ENCODE assay signal across 8 cellular contexts in the genomic region with DNA sequence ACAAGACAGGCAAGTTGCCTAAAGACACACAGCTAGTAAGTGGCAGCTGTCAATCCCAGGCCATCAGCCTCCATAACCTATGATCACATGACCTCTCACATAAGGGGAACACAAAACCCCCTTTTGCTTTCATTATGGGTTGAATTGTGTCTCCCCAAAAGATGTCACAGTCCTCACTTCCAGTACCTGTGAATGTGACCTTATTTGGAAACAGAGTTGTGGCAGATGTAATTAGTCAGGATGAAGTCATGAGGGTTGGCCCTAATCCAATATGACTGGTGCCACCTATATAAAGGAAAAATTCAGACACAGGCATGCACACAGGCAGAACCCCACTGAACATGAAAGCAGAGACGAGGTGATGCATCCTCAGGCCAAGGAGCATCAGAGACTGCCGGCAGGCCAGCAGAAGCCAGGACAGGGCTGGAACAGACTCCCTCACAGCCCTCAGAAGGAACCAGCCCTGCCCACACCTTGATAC. TPM values are rescaled to one million over a fixed set of nuclear protein-coding genes. Genes with fewer than 3 reads are reported as not detected.
DNase-seq lines count a peak whose midpoint lies in the region; ATAC-seq and TF ChIP-seq lines count a peak whose summit lies in the region.

No MANE protein-coding gene starts in this region.

- no peaks in the 10 kb centered on the region for H3K79me2 ChIP-seq in neural progenitor cell (ENCODE audit: low read depth)

- H3K4me2 ChIP-seq in neural progenitor cell = no peak overlapping the region

- no peaks in the 10 kb centered on the region for H3K27me3 Mint-ChIP-seq in CD8-positive, alpha-beta T cell (ENCODE audit: low read depth)
- no peaks in the 10 kb centered on the region for H3K27me3 Mint-ChIP-seq in T-helper 2 cell treated with Interferon-gamma antibody and Interleukin-4, amounts not matched to agents 5 μg/mL and 100 μg/mL, for 36 hours (ENCODE audit: low read depth)
- H3K27me3 Mint-ChIP-seq in endodermal cell (ENCODE audit: insufficient read depth) = no peaks in the 10 kb centered on the region
- no peaks in the 10 kb centered on the region for H3K27me3 Mint-ChIP-seq in stimulated activated naive B cell treated with anti-CD40 and anti-IgM and Interleukin-4, amounts not matched to agents 10 μg/mL and 1 μg/mL and 100 μg/mL, for 72 hours
- peaks cover 8% of the 10 kb centered on the region for H3K27me3 Mint-ChIP-seq in neural progenitor cell (ENCODE audit: insufficient read depth, low read depth)

- DNase-seq in CD8-positive, alpha-beta T cell = peak in 1 of 7 experiments; percentile 36
- DNase-seq in HS-27A (ENCODE audit: low read depth) (peak; percentile 74), endodermal cell (peak; percentile 21), neural progenitor cell (ENCODE audit: low spot score) (no peak)
- DNase-seq in T-helper 2 cell treated with Interferon-gamma antibody and Interleukin-4, amounts not matched to agents 5 μg/mL and 100 μg/mL, for 36 hours (ENCODE audit: low spot score) = peak; percentile 55
- no peak for DNase-seq in stimulated activated naive B cell treated with anti-CD40 and anti-IgM and Interleukin-4, amounts not matched to agents 10 μg/mL and 1 μg/mL and 100 μg/mL, for 72 hours

- peak; percentile 28 for ATAC-seq in CD8-positive, alpha-beta T cell
- peak; percentile 43 to 52 for ATAC-seq in stimulated activated naive B cell treated with anti-CD40 and anti-IgM and Interleukin-4, amounts not matched to agents 10 μg/mL and 1 μg/mL and 100 μg/mL, for 72 hours (replicated peaks)
- ATAC-seq in GM19455 (IDR thresholded peaks at IDR 0.05; ENCODE audit: unreplicated experiment) (no peak), HG03457 (IDR thresholded peaks at IDR 0.05; ENCODE audit: unreplicated experiment) (no peak)

- intact Hi-C loops in CD8-positive, alpha-beta T cell (cut with DNase I, micrococcal nuclease) = loop anchor here (1.0 to 10.0 kb wide), 9 partner anchors 20 to 313 kb away; a partner anchor contains a TSS

- H3K9ac ChIP-seq in endodermal cell (ENCODE audit: extremely low read depth, low read length, poor library complexity, severe bottlenecking) = no peak overlapping the region
- no peak overlapping the region for H3K9ac ChIP-seq in neural progenitor cell

- peaks cover 31% of the 10 kb centered on the region for H3K4me1 ChIP-seq in CD8-positive, alpha-beta T cell (ENCODE audit: insufficient read depth, low read length)
- H3K4me1 ChIP-seq in endodermal cell (ENCODE audit: control insufficient read depth, insufficient read depth, low read length) = no peaks in the 10 kb centered on the region
- peaks cover 7% of the 10 kb centered on the region for H3K4me1 ChIP-seq in neural progenitor cell

- H3K27ac Mint-ChIP-seq in CD8-positive, alpha-beta T cell = peak overlapping the region; percentile 90
- H3K27ac Mint-ChIP-seq in T-helper 2 cell treated with Interferon-gamma antibody and Interleukin-4, amounts not matched to agents 5 μg/mL and 100 μg/mL, for 36 hours = peak overlapping the region; percentile 68
- H3K27ac Mint-ChIP-seq in endodermal cell = no peak overlapping the region
- peak overlapping the region; percentile 95 for H3K27ac Mint-ChIP-seq in stimulated activated naive B cell treated with anti-CD40 and anti-IgM and Interleukin-4, amounts not matched to agents 10 μg/mL and 1 μg/mL and 100 μg/mL, for 72 hours
- no peak overlapping the region for H3K27ac Mint-ChIP-seq in neural progenitor cell

- H3K9me3 Mint-ChIP-seq in CD8-positive, alpha-beta T cell = no peaks in the 10 kb centered on the region
- no peaks in the 10 kb centered on the region for H3K9me3 Mint-ChIP-seq in T-helper 2 cell treated with Interferon-gamma antibody and Interleukin-4, amounts not matched to agents 5 μg/mL and 100 μg/mL, for 36 hours
- H3K9me3 Mint-ChIP-seq in endodermal cell (no peaks in the 10 kb centered on the region), neural progenitor cell (peaks cover 8% of the 10 kb centered on the region)
- H3K9me3 Mint-ChIP-seq in stimulated activated naive B cell treated with anti-CD40 and anti-IgM and Interleukin-4, amounts not matched to agents 10 μg/mL and 1 μg/mL and 100 μg/mL, for 72 hours = peaks cover 3 to 6% of the 10 kb centered on the region in 2 donors

- H2AFZ ChIP-seq in neural progenitor cell (replicated peaks) = no peak overlapping the region

- no peaks in the 10 kb centered on the region for H3F3A ChIP-seq in neural progenitor cell (ENCODE audit: low read depth)

- no peaks in the 10 kb centered on the region for H3K36me3 ChIP-seq in CD8-positive, alpha-beta T cell (ENCODE audit: insufficient read depth, low read length)
- no peaks in the 10 kb centered on the region for H3K36me3 ChIP-seq in endodermal cell (ENCODE audit: control insufficient read depth, insufficient read depth, low read length)
- no peaks in the 10 kb centered on the region for H3K36me3 ChIP-seq in neural progenitor cell

- H3K9me3 ChIP-seq in CD8-positive, alpha-beta T cell (ENCODE audit: low read length) = no peaks in the 10 kb centered on the region
- peaks cover 7% of the 10 kb centered on the region for H3K9me3 ChIP-seq in endodermal cell (ENCODE audit: control insufficient read depth, low read length)
- H3K9me3 ChIP-seq in neural progenitor cell (ENCODE audit: low read depth) = no peaks in the 10 kb centered on the region

- POLR2A ChIA-PET in CD8-positive, alpha-beta T cell (lab: Charles Lee) = interaction anchor here (0.6 to 1.7 kb wide), 5 partner anchors 25 to 257 kb away, joined by 3 to 6 read pairs (median 3); a partner anchor contains a TSS

- H3K27me3 ChIP-seq in CD8-positive, alpha-beta T cell (ENCODE audit: insufficient read depth, low read length) = no peaks in the 10 kb centered on the region
- no peaks in the 10 kb centered on the region for H3K27me3 ChIP-seq in endodermal cell (ENCODE audit: control insufficient read depth, insufficient read depth, low read length, poor library complexity, severe bottlenecking)
- H3K27me3 ChIP-seq in neural progenitor cell = no peaks in the 10 kb centered on the region

- H3K4me3 ChIP-seq in CD8-positive, alpha-beta T cell (ENCODE audit: low read depth, low read length) = no peak overlapping the region
- H3K4me3 ChIP-seq in endodermal cell (ENCODE audit: low read length) = no peak overlapping the region
- H3K4me3 ChIP-seq in neural progenitor cell = no peak overlapping the region

- TF ChIP-seq CTCF in CD8-positive, alpha-beta T cell (IDR thresholded peaks at IDR 0.05) = no peak
- TF ChIP-seq CTCF in endodermal cell (conservative IDR thresholded peaks at IDR 0.05) = no peak
- no peak for TF ChIP-seq CTCF in neural progenitor cell (IDR thresholded peaks at IDR 0.05)

- WGBS in endodermal cell (ENCODE audit: insufficient coverage in 1 of 2, insufficient read length in 1 of 2), 2 experiments = 86 to 88% methylated on average over 1 to 2 of the region's 2 CpGs

- no peaks in the 10 kb centered on the region for H4K20me1 ChIP-seq in neural progenitor cell (ENCODE audit: low read depth)

- peak overlapping the region; percentile 18 for H3K27ac ChIP-seq in CD8-positive, alpha-beta T cell (ENCODE audit: low read depth, low read length)
- H3K27ac ChIP-seq in endodermal cell (ENCODE audit: low read depth, low read length) = no peak overlapping the region
- H3K27ac ChIP-seq in neural progenitor cell = no peak overlapping the region

- H3K36me3 Mint-ChIP-seq in CD8-positive, alpha-beta T cell = no peaks in the 10 kb centered on the region
- H3K36me3 Mint-ChIP-seq in T-helper 2 cell treated with Interferon-gamma antibody and Interleukin-4, amounts not matched to agents 5 μg/mL and 100 μg/mL, for 36 hours (ENCODE audit: low read depth) = no peaks in the 10 kb centered on the region
- H3K36me3 Mint-ChIP-seq in endodermal cell (ENCODE audit: low read depth) (peaks cover 3% of the 10 kb centered on the region), neural progenitor cell (no peaks in the 10 kb centered on the region)
- peaks cover 17 to 25% of the 10 kb centered on the region in 2 donors for H3K36me3 Mint-ChIP-seq in stimulated activated naive B cell treated with anti-CD40 and anti-IgM and Interleukin-4, amounts not matched to agents 10 μg/mL and 1 μg/mL and 100 μg/mL, for 72 hours

- H3K4me1 Mint-ChIP-seq in CD8-positive, alpha-beta T cell (ENCODE audit: low read depth) = peaks cover 37% of the 10 kb centered on the region
- H3K4me1 Mint-ChIP-seq in T-helper 2 cell treated with Interferon-gamma antibody and Interleukin-4, amounts not matched to agents 5 μg/mL and 100 μg/mL, for 36 hours (ENCODE audit: low read depth) = peaks cover 41% of the 10 kb centered on the region
- no peaks in the 10 kb centered on the region for H3K4me1 Mint-ChIP-seq in endodermal cell
- peaks cover 36 to 57% of the 10 kb centered on the region in 2 donors for H3K4me1 Mint-ChIP-seq in stimulated activated naive B cell treated with anti-CD40 and anti-IgM and Interleukin-4, amounts not matched to agents 10 μg/mL and 1 μg/mL and 100 μg/mL, for 72 hours
- H3K4me1 Mint-ChIP-seq in neural progenitor cell = peaks cover 23% of the 10 kb centered on the region

- no peak overlapping the region for H3K4me3 Mint-ChIP-seq in CD8-positive, alpha-beta T cell
- H3K4me3 Mint-ChIP-seq in T-helper 2 cell treated with Interferon-gamma antibody and Interleukin-4, amounts not matched to agents 5 μg/mL and 100 μg/mL, for 36 hours = peak overlapping the region; percentile 76
- H3K4me3 Mint-ChIP-seq in endodermal cell (no peak overlapping the region), neural progenitor cell (no peak overlapping the region)
- H3K4me3 Mint-ChIP-seq in stimulated activated naive B cell treated with anti-CD40 and anti-IgM and Interleukin-4, amounts not matched to agents 10 μg/mL and 1 μg/mL and 100 μg/mL, for 72 hours = no peak overlapping the region

- CTCF ChIA-PET in CD8-positive, alpha-beta T cell (lab: Charles Lee) = interaction anchor here (0.7 to 4.9 kb wide), 19 partner anchors 8 to 315 kb away, joined by 3 to 38 read pairs (median 3); a partner anchor contains a TSS

RNA-seq across cellular contexts. Expression of a gene that starts 33.6 kb away (rescaled TPM):
- 1 to 10 TPM; 5.6 to 7.6 TPM for total RNA-seq in CD8-positive, alpha-beta T cell
- total RNA-seq in endodermal cell (1 to 10 TPM in 1 of 2 donors, under 1 TPM in 1; 0.71 to 1.9 TPM), neural progenitor cell (ENCODE audit: low replicate concordance) (1.8 and 2.1 TPM in 2 replicates)
- polyA plus RNA-seq in endodermal cell (2013, experiment 1 of 2) = 1.6 TPM
- 1.5 TPM for polyA plus RNA-seq in endodermal cell (2013, experiment 2 of 2)

Comparison
In these comparisons a context has a peak if more than half of its experiments do, and no peak if none do; other contexts are left out.
1. ATAC-seq: peak in CD8-positive, alpha-beta T cell (single experiment) and stimulated activated naive B cell treated with anti-CD40 and anti-IgM and Interleukin-4, amounts not matched to agents 10 μg/mL and 1 μg/mL and 100 μg/mL, for 72 hours (2 of 2); none in GM19455 (single experiment) and HG03457 (single experiment).
2. DNase-seq: peak in HS-27A (single experiment), T-helper 2 cell treated with Interferon-gamma antibody and Interleukin-4, amounts not matched to agents 5 μg/mL and 100 μg/mL, for 36 hours (single experiment) and endodermal cell (single experiment); none in stimulated activated naive B cell treated with anti-CD40 and anti-IgM and Interleukin-4, amounts not matched to agents 10 μg/mL and 1 μg/mL and 100 μg/mL, for 72 hours (single experiment) and neural progenitor cell (single experiment).
3. H3K27ac Mint-ChIP-seq: peak in CD8-positive, alpha-beta T cell (single experiment), T-helper 2 cell treated with Interferon-gamma antibody and Interleukin-4, amounts not matched to agents 5 μg/mL and 100 μg/mL, for 36 hours (single experiment) and stimulated activated naive B cell treated with anti-CD40 and anti-IgM and Interleukin-4, amounts not matched to agents 10 μg/mL and 1 μg/mL and 100 μg/mL, for 72 hours (single experiment); none in endodermal cell (single experiment) and neural progenitor cell (single experiment).